Comparison of ENCODE assay signal across 1 cellular context in the genomic region with DNA sequence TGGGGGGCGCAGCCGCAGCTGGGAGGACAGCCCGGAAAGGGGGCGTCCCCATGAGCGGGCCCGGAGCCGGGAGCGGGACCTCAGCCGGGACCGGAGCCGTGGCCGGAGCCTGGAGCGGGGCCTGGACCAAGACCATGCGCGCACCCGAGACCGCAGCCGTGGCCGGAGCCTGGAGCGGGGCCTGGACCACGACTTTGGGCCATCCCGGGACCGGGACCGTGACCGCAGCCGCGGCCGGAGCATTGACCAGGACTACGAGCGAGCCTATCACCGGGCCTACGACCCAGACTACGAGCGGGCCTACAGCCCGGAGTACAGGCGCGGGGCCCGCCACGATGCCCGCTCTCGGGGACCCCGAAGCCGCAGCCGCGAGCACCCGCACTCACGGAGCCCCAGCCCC.
TF ChIP-seq lines count a peak whose summit lies in the region.

No MANE protein-coding gene starts in this region.

TF ChIP-seq in H1, 55 proteins besides CTCF, POLR2A, EP300 and RAD21:
- TF ChIP-seq KDM5A (IDR thresholded peaks at IDR 0.05; ENCODE audit: low read length), result no peak
- TF ChIP-seq KDM1A (IDR thresholded peaks at IDR 0.05; ENCODE audit: borderline replicate concordance, low read length), result no peak
- TF ChIP-seq, protein P1, sequence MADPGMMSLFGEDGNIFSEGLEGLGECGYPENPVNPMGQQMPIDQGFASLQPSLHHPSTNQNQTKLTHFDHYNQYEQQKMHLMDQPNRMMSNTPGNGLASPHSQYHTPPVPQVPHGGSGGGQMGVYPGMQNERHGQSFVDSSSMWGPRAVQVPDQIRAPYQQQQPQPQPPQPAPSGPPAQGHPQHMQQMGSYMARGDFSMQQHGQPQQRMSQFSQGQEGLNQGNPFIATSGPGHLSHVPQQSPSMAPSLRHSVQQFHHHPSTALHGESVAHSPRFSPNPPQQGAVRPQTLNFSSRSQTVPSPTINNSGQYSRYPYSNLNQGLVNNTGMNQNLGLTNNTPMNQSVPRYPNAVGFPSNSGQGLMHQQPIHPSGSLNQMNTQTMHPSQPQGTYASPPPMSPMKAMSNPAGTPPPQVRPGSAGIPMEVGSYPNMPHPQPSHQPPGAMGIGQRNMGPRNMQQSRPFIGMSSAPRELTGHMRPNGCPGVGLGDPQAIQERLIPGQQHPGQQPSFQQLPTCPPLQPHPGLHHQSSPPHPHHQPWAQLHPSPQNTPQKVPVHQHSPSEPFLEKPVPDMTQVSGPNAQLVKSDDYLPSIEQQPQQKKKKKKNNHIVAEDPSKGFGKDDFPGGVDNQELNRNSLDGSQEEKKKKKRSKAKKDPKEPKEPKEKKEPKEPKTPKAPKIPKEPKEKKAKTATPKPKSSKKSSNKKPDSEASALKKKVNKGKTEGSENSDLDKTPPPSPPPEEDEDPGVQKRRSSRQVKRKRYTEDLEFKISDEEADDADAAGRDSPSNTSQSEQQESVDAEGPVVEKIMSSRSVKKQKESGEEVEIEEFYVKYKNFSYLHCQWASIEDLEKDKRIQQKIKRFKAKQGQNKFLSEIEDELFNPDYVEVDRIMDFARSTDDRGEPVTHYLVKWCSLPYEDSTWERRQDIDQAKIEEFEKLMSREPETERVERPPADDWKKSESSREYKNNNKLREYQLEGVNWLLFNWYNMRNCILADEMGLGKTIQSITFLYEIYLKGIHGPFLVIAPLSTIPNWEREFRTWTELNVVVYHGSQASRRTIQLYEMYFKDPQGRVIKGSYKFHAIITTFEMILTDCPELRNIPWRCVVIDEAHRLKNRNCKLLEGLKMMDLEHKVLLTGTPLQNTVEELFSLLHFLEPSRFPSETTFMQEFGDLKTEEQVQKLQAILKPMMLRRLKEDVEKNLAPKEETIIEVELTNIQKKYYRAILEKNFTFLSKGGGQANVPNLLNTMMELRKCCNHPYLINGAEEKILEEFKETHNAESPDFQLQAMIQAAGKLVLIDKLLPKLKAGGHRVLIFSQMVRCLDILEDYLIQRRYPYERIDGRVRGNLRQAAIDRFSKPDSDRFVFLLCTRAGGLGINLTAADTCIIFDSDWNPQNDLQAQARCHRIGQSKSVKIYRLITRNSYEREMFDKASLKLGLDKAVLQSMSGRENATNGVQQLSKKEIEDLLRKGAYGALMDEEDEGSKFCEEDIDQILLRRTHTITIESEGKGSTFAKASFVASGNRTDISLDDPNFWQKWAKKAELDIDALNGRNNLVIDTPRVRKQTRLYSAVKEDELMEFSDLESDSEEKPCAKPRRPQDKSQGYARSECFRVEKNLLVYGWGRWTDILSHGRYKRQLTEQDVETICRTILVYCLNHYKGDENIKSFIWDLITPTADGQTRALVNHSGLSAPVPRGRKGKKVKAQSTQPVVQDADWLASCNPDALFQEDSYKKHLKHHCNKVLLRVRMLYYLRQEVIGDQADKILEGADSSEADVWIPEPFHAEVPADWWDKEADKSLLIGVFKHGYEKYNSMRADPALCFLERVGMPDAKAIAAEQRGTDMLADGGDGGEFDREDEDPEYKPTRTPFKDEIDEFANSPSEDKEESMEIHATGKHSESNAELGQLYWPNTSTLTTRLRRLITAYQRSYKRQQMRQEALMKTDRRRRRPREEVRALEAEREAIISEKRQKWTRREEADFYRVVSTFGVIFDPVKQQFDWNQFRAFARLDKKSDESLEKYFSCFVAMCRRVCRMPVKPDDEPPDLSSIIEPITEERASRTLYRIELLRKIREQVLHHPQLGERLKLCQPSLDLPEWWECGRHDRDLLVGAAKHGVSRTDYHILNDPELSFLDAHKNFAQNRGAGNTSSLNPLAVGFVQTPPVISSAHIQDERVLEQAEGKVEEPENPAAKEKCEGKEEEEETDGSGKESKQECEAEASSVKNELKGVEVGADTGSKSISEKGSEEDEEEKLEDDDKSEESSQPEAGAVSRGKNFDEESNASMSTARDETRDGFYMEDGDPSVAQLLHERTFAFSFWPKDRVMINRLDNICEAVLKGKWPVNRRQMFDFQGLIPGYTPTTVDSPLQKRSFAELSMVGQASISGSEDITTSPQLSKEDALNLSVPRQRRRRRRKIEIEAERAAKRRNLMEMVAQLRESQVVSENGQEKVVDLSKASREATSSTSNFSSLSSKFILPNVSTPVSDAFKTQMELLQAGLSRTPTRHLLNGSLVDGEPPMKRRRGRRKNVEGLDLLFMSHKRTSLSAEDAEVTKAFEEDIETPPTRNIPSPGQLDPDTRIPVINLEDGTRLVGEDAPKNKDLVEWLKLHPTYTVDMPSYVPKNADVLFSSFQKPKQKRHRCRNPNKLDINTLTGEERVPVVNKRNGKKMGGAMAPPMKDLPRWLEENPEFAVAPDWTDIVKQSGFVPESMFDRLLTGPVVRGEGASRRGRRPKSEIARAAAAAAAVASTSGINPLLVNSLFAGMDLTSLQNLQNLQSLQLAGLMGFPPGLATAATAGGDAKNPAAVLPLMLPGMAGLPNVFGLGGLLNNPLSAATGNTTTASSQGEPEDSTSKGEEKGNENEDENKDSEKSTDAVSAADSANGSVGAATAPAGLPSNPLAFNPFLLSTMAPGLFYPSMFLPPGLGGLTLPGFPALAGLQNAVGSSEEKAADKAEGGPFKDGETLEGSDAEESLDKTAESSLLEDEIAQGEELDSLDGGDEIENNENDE (IDR thresholded peaks at IDR 0.05; ENCODE audit: insufficient replicate concordance, low read length), result no peak
- no peak for TF ChIP-seq HDAC6 (IDR thresholded peaks at IDR 0.05; ENCODE audit: low read depth, low read length)
- TF ChIP-seq EGR1 (IDR thresholded peaks at IDR 0.05; ENCODE audit: borderline replicate concordance, low read depth, low read length), result no peak
- no peak for TF ChIP-seq TAF7 (optimal IDR thresholded peaks at IDR 0.05; ENCODE audit: borderline replicate concordance, low read depth, low read length)
- no peak for TF ChIP-seq GTF2F1 (IDR thresholded peaks at IDR 0.05; ENCODE audit: borderline replicate concordance, low read depth, low read length)
- no peak for TF ChIP-seq RXRA (IDR thresholded peaks at IDR 0.05; ENCODE audit: insufficient read depth, low read depth, low read length)
- no peak for TF ChIP-seq POU5F1 (IDR thresholded peaks at IDR 0.05; ENCODE audit: low read depth, low read length)
- TF ChIP-seq TBP (IDR thresholded peaks at IDR 0.05; ENCODE audit: low read depth, low read length), result no peak
- no peak for TF ChIP-seq HDAC2 (IDR thresholded peaks at IDR 0.05; ENCODE audit: borderline replicate concordance in 1 of 2, low read depth in 2 of 2, low read length in 2 of 2)
- TF ChIP-seq CHD1 (IDR thresholded peaks at IDR 0.05; ENCODE audit: low read depth, low read length), result no peak
- no peak for TF ChIP-seq ZNF274 (IDR thresholded peaks at IDR 0.05; ENCODE audit: borderline replicate concordance, extremely low read depth, low read length)
- TF ChIP-seq TCF12 (IDR thresholded peaks at IDR 0.05; ENCODE audit: low read depth, low read length), result no peak
- TF ChIP-seq ASH2L (IDR thresholded peaks at IDR 0.05; ENCODE audit: low read length), result no peak
- no peak for TF ChIP-seq BCL11A (IDR thresholded peaks at IDR 0.05; ENCODE audit: low read depth in 2 of 2, low read length in 2 of 2)
- TF ChIP-seq RNF2 (IDR thresholded peaks at IDR 0.05; ENCODE audit: borderline replicate concordance, low read depth, low read length, missing control alignments, poor library complexity, severe bottlenecking), result no peak
- no peak for TF ChIP-seq YY1 (IDR thresholded peaks at IDR 0.05; ENCODE audit: low read depth, low read length)
